In the genomic region with DNA sequence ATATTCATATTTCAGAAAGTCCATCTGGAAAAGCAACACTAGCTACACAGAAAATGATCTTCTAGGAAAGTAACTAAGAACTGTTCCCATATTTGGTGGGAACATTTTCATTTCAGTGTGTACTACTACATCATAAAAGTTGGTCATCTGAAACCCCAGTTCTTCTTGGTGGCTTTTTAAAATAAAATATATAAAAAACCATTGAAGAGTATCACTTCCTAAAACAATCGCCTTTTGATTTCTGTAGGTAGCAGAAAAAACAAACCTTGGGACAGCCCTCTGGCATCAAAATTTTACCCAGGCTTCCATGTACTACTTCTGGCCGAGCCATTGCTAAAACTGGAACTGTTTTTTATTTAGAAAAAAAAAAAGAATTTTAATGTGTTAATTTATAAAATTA, we compare ENCODE assay signal across 38 cellular contexts.
"Had no signal": no experiment of that assay in that cellular context is flagged by ENCODE, and none has a peak within 500 bp of the region (broad histone marks: within the 10 kb centered on the region; RNA-seq: fewer than 3 reads in every experiment).

No MANE protein-coding gene starts in this region.

- H3K27me3 ChIP-seq: adrenal gland, ascending aorta, body of pancreas, brain microvascular endothelial cell, breast epithelium, cardiac muscle cell, colonic mucosa had no signal

- H3K27me3 Mint-ChIP-seq: activated naive CD4-positive, alpha-beta T cell treated with anti-CD3 and anti-CD28 coated beads, Interleukin-2, amount 10 ng/mL, durations not matched to agents 7 days and 5 days; activated naive CD4-positive, alpha-beta T cell treated with anti-CD3 and anti-CD28 coated beads, Interleukin-2, amount 50 U/mL, for 24 hours; activated naive CD8-positive, alpha-beta T cell; activated naive CD8-positive, alpha-beta T cell treated with anti-CD3 and anti-CD28 coated beads for 36 hours; activated naive CD8-positive, alpha-beta T cell treated with anti-CD3 and anti-CD28 coated beads, Interleukin-2, amount 10 ng/mL, durations not matched to agents 7 days and 5 days; activated naive CD8-positive, alpha-beta T cell treated with anti-CD3 and anti-CD28 coated beads, Interleukin-2, amount 50 U/mL, for 24 hours; activated T-cell treated with anti-CD3 and anti-CD28 coated beads, Interleukin-2, amount 50 U/mL, for 24 hours; brain; central memory CD8-positive, alpha-beta T cell had no signal

- H3K9me3 Mint-ChIP-seq: activated naive CD4-positive, alpha-beta T cell treated with anti-CD3 and anti-CD28 coated beads for 36 hours; activated naive CD4-positive, alpha-beta T cell treated with anti-CD3 and anti-CD28 coated beads, Interleukin-2, amount 50 U/mL, for 24 hours; activated naive CD8-positive, alpha-beta T cell treated with anti-CD3 and anti-CD28 coated beads, Interleukin-2, amount 50 U/mL, for 24 hours; activated T-helper 1 cell treated with anti-CD3 and anti-CD28 coated beads, Interleukin-12 subunit alpha, Interleukin-12 subunit beta, Interleukin-2, Interleukin-4 antibody, amounts not matched to agents 30 ng/mL and 10 ng/mL and 1 ng/mL, durations not matched to agents 14 hours and 24 hours and 36 hours; activated T-helper 2 cell treated with anti-CD3 and anti-CD28 coated beads, Interferon-gamma antibody, Interleukin-2, Interleukin-4, amounts not matched to agents 10 μg/mL and 5 μg/mL and 100 μg/mL, durations not matched to agents 14 hours and 24 hours and 36 hours; brain; central memory CD8-positive, alpha-beta T cell had no signal

- FAIRE-seq: astrocyte, bronchial epithelial cell, colon had no signal

- H3K36me3 Mint-ChIP-seq: activated naive CD8-positive, alpha-beta T cell; brain had no signal

- H3K4me1 ChIP-seq: adrenal gland, ascending aorta, body of pancreas, breast epithelium, colonic mucosa had no signal

- H3K27ac Mint-ChIP-seq: activated naive CD4-positive, alpha-beta T cell treated with anti-CD3 and anti-CD28 coated beads for 36 hours; activated naive CD4-positive, alpha-beta T cell treated with anti-CD3 and anti-CD28 coated beads, Interleukin-2, amount 50 U/mL, for 24 hours; activated naive CD4-positive, alpha-beta T cell treated with anti-CD3 and anti-CD28 coated beads, Interleukin-2, amount 50 U/mL, for 72 hours; activated naive CD8-positive, alpha-beta T cell; activated naive CD8-positive, alpha-beta T cell treated with anti-CD3 and anti-CD28 coated beads for 36 hours; activated naive CD8-positive, alpha-beta T cell treated with anti-CD3 and anti-CD28 coated beads, Interleukin-2, amount 10 ng/mL, durations not matched to agents 7 days and 5 days; activated naive CD8-positive, alpha-beta T cell treated with anti-CD3 and anti-CD28 coated beads, Interleukin-2, amount 50 U/mL, for 24 hours; activated T-cell treated with anti-CD3 and anti-CD28 coated beads, Interleukin-2, amount 50 U/mL, for 24 hours; activated T-cell treated with anti-CD3 and anti-CD28 coated beads, Interleukin-2, amount 50 U/mL, for 72 hours; activated T-helper 1 cell treated with anti-CD3 and anti-CD28 coated beads, Interleukin-12 subunit alpha, Interleukin-12 subunit beta, Interleukin-2, Interleukin-4 antibody, amounts not matched to agents 30 ng/mL and 10 ng/mL and 1 ng/mL, durations not matched to agents 14 hours and 24 hours and 36 hours; activated T-helper 2 cell treated with anti-CD3 and anti-CD28 coated beads, Interferon-gamma antibody, Interleukin-2, Interleukin-4, amounts not matched to agents 10 μg/mL and 5 μg/mL and 100 μg/mL, durations not matched to agents 14 hours and 24 hours and 36 hours; brain had no signal

- H3K27ac ChIP-seq: adrenal gland, ascending aorta, body of pancreas, brain microvascular endothelial cell, breast epithelium, cardiac muscle cell, colonic mucosa had no signal

- H3K4me3 ChIP-seq: adrenal gland, ascending aorta, body of pancreas, breast epithelium, cardiac muscle cell, colonic mucosa had no signal

- H3K9me3 ChIP-seq: adrenal gland, ascending aorta, body of pancreas, breast epithelium, colonic mucosa had no signal

- H3K4me3 Mint-ChIP-seq: activated naive CD4-positive, alpha-beta T cell treated with anti-CD3 and anti-CD28 coated beads for 36 hours; activated naive CD4-positive, alpha-beta T cell treated with anti-CD3 and anti-CD28 coated beads, Interleukin-2, amount 10 ng/mL, durations not matched to agents 7 days and 5 days; activated naive CD4-positive, alpha-beta T cell treated with anti-CD3 and anti-CD28 coated beads, Interleukin-2, amount 50 U/mL, for 24 hours; activated naive CD8-positive, alpha-beta T cell; activated naive CD8-positive, alpha-beta T cell treated with anti-CD3 and anti-CD28 coated beads for 36 hours; activated naive CD8-positive, alpha-beta T cell treated with anti-CD3 and anti-CD28 coated beads, Interleukin-2, amount 10 ng/mL, durations not matched to agents 7 days and 5 days; activated naive CD8-positive, alpha-beta T cell treated with anti-CD3 and anti-CD28 coated beads, Interleukin-2, amount 50 U/mL, for 24 hours; activated T-cell treated with anti-CD3 and anti-CD28 coated beads, Interleukin-2, amount 50 U/mL, for 24 hours; activated T-cell treated with anti-CD3 and anti-CD28 coated beads, Interleukin-2, amount 50 U/mL, for 72 hours; activated T-helper 1 cell treated with anti-CD3 and anti-CD28 coated beads, Interleukin-12 subunit alpha, Interleukin-12 subunit beta, Interleukin-2, Interleukin-4 antibody, amounts not matched to agents 30 ng/mL and 10 ng/mL and 1 ng/mL, durations not matched to agents 14 hours and 24 hours and 36 hours; brain; central memory CD8-positive, alpha-beta T cell had no signal

- ATAC-seq: activated naive CD4-positive, alpha-beta T cell treated with anti-CD3 and anti-CD28 coated beads, Interleukin-2, amount 50 U/mL, for 72 hours; activated naive CD8-positive, alpha-beta T cell treated with anti-CD3 and anti-CD28 coated beads, Interleukin-2, amount 50 U/mL, for 24 hours; activated T-cell treated with anti-CD3 and anti-CD28 coated beads, Interleukin-2, amount 50 U/mL, for 72 hours; body of pancreas had no signal

- H3K36me3 ChIP-seq: adrenal gland, ascending aorta, brain microvascular endothelial cell, breast epithelium, cardiac muscle cell, colonic mucosa had no signal

- DNase-seq: activated effector memory CD4-positive, alpha-beta T cell treated with anti-CD3 and anti-CD28 coated beads, Interleukin-2, amount 50 U/mL, for 16 hours; activated effector memory CD4-positive, alpha-beta T cell treated with Interleukin-2 at 50 U/mL for 16 hours; activated gamma-delta T cell; activated gamma-delta T cell treated with Interleukin-2 at 50 U/mL for 16 hours; activated naive CD4-positive, alpha-beta T cell; activated naive CD4-positive, alpha-beta T cell treated with anti-CD3 and anti-CD28 coated beads for 36 hours; activated naive CD4-positive, alpha-beta T cell treated with anti-CD3 and anti-CD28 coated beads, Interleukin-2, amount 10 ng/mL, durations not matched to agents 7 days and 5 days; activated naive CD4-positive, alpha-beta T cell treated with anti-CD3 and anti-CD28 coated beads, Interleukin-2, amount 50 U/mL, for 16 hours; activated naive CD4-positive, alpha-beta T cell treated with Interleukin-2 at 50 U/mL for 16 hours; activated naive CD8-positive, alpha-beta T cell treated with anti-CD3 and anti-CD28 coated beads for 36 hours; activated naive CD8-positive, alpha-beta T cell treated with anti-CD3 and anti-CD28 coated beads, Interleukin-2, amount 10 ng/mL, durations not matched to agents 7 days and 5 days; activated naive CD8-positive, alpha-beta T cell treated with anti-CD3 and anti-CD28 coated beads, Interleukin-2, amount 50 U/mL, for 24 hours; activated T-cell treated with anti-CD3 and anti-CD28 coated beads, Interleukin-2, amount 50 U/mL, for 1 hour; activated T-cell treated with anti-CD3 and anti-CD28 coated beads, Interleukin-2, amount 50 U/mL, for 24 hours; activated T-cell treated with anti-CD3 and anti-CD28 coated beads, Interleukin-2, amount 50 U/mL, for 48 hours; activated T-cell treated with anti-CD3 and anti-CD28 coated beads, Interleukin-2, amount 50 U/mL, for 72 hours; adrenal gland; amniotic stem cell; amygdala; anterior cingulate cortex; aorta; body of pancreas; brain microvascular endothelial cell; central memory CD4-positive, alpha-beta T cell; colonic mucosa had no signal
